ENCODE assay signal across 23 cellular contexts in genomic region chr5:95668728-95669127, GRCh38. TPM values are rescaled to one million over a fixed set of nuclear protein-coding genes. Genes with fewer than 3 reads are reported as not detected.
DNase-seq lines count a peak whose midpoint lies in the region; ATAC-seq and TF ChIP-seq lines count a peak whose summit lies in the region.
"Had no signal": no experiment of that assay in that cellular context is flagged by ENCODE, and none has a peak within 500 bp of the region (broad histone marks: within the 10 kb centered on the region; RNA-seq: fewer than 3 reads in every experiment).

No MANE protein-coding gene starts in this region.

- no peak overlapping the region for H4K5ac ChIP-seq in mesendoderm (ENCODE audit: low read length)

- peak overlapping the region; percentile 88 for H4K8ac ChIP-seq in mesendoderm (ENCODE audit: low read depth, low read length)

- H3K27me3 ChIP-seq in mesendoderm (ENCODE audit: insufficient read depth, low read length, poor library complexity) (no peaks in the 10 kb centered on the region), stomach (no peaks in the 10 kb centered on the region)

- no peak for TF ChIP-seq EP300 in stomach (IDR thresholded peaks at IDR 0.05)

- no peak overlapping the region for H2BK15ac ChIP-seq in mesendoderm (replicated peaks; ENCODE audit: low read depth)

- intact Hi-C loops in stomach (cut with DNase I; ENCODE audit: low total_unique reads) = no loop called here

- H3K27ac ChIP-seq in SK-N-MC = peak overlapping the region; percentile 94
- H3K27ac ChIP-seq in mesendoderm (ENCODE audit: low read depth, low read length) = peak overlapping the region; percentile 91
- peak overlapping the region in 3 of 5 donors; percentile 43 to 76 (median 55) for H3K27ac ChIP-seq in stomach
- H3K27ac ChIP-seq: KMS-11, thoracic aorta had no signal

- H3K36me3 ChIP-seq in SK-N-MC (ENCODE audit: insufficient read depth, low read length) (no peaks in the 10 kb centered on the region), mesendoderm (ENCODE audit: control insufficient read depth, insufficient read depth, low read length) (no peaks in the 10 kb centered on the region), stomach (no peaks in the 10 kb centered on the region)
- H3K36me3 ChIP-seq: thoracic aorta had no signal

- H3K4me1 ChIP-seq in mesendoderm (ENCODE audit: control insufficient read depth, low read depth, low read length) (peaks cover 13% of the 10 kb centered on the region), stomach (peaks cover 0 to 31% (median 15%) of the 10 kb centered on the region in 4 donors)

- H3K23ac ChIP-seq in mesendoderm (ENCODE audit: low read length) = no peak overlapping the region

- no peaks in the 10 kb centered on the region for H3K79me2 ChIP-seq in mesendoderm (ENCODE audit: control insufficient read depth, insufficient read depth, low read length)

- peak overlapping the region; percentile 65 for H2AK5ac ChIP-seq in mesendoderm (ENCODE audit: low read length)

- H3K56ac ChIP-seq in mesendoderm (ENCODE audit: low read length) = peak overlapping the region; percentile 68

- H3K9me3 ChIP-seq in SK-N-MC (ENCODE audit: low read depth, low read length) = no peaks in the 10 kb centered on the region
- no peaks in the 10 kb centered on the region for H3K9me3 ChIP-seq in stomach
- H3K9me3 ChIP-seq: mucosa of descending colon, thoracic aorta had no signal

- peak overlapping the region; percentile 89 for H2BK5ac ChIP-seq in mesendoderm (ENCODE audit: low read length)

- H3K4me3 ChIP-seq in SK-N-MC = peak overlapping the region; percentile 44; the same call in 1 of the 2 replicates
- H3K4me3 ChIP-seq in choroid plexus epithelial cell (ENCODE audit: low read depth, low read length) = no peak overlapping the region
- H3K4me3 ChIP-seq in mesendoderm (ENCODE audit: low read length) = no peak overlapping the region
- H3K4me3 ChIP-seq in stomach = no peak overlapping the region
- H3K4me3 ChIP-seq: GM12878, GM23338, mucosa of descending colon, thoracic aorta had no signal

- TF ChIP-seq POLR2A in stomach (IDR thresholded peaks at IDR 0.05) = no peak

- TF ChIP-seq CTCF in choroid plexus epithelial cell (conservative IDR thresholded peaks at IDR 0.05; ENCODE audit: low read depth, low read length) (no peak), stomach (IDR thresholded peaks at IDR 0.05) (no peak)

- H3K4ac ChIP-seq in mesendoderm (ENCODE audit: low read depth, low read length) = peak overlapping the region; percentile 31

- no peaks in the 10 kb centered on the region for H3K79me1 ChIP-seq in mesendoderm (ENCODE audit: low read length)

- no CpG with 5 or more reads among the region's 1 CpG for WGBS in mesendoderm (ENCODE audit: extremely low coverage, insufficient coverage, low lambda C conversion rate)
- 72 to 79% (median 77%) methylated on average over 1 of the region's 1 CpG for WGBS in stomach, 5 donors

- H3K9ac ChIP-seq in SK-N-MC (ENCODE audit: insufficient read length) (peak overlapping the region; percentile 32), mesendoderm (ENCODE audit: low read length) (peak overlapping the region; percentile 21)
- H3K9ac ChIP-seq: KMS-11 had no signal

- peak overlapping the region; percentile 73 for H2BK120ac ChIP-seq in mesendoderm (ENCODE audit: low read depth, low read length)

- no peak overlapping the region for H3K4me2 ChIP-seq in mesendoderm (ENCODE audit: low read length)
- H3K4me2 ChIP-seq: GM23338, KMS-11 had no signal

- H3K18ac ChIP-seq in mesendoderm (ENCODE audit: low read length) = peak overlapping the region; percentile 90

- ATAC-seq in HG02884 (IDR thresholded peaks at IDR 0.05; ENCODE audit: unreplicated experiment) (no peak), GM21515 (IDR thresholded peaks at IDR 0.05; ENCODE audit: unreplicated experiment) (no peak), GM19397 (IDR thresholded peaks at IDR 0.05; ENCODE audit: unreplicated experiment) (no peak)
- ATAC-seq: GM12878, GM23338, PC-3 had no signal

- no peak for DNase-seq in SK-N-MC (ENCODE audit: low read depth, low spot score)
- peak; percentile 41 for DNase-seq in choroid plexus epithelial cell (ENCODE audit: low read depth)
- DNase-seq in mesendoderm = no peak
- DNase-seq in stomach = no peak
- DNase-seq: activated CD4-positive, alpha-beta T cell treated with anti-CD3 and anti-CD28 coated beads, Interleukin-2, amount 50 U/mL, for 1 hour; activated naive CD4-positive, alpha-beta T cell treated with anti-CD3 and anti-CD28 coated beads, Interleukin-2, amount 50 U/mL, for 16 hours; mucosa of descending colon; NCI-H1092; NCI-H2107; NCI-H526; small intestine; stimulated activated CD4-positive, alpha-beta T cell treated with anti-CD3 and anti-CD28 coated beads, Interleukin-4, amount 100 ng/mL, for 4 hours; stimulated activated CD8-positive, alpha-beta memory T cell treated with anti-CD3 and anti-CD28 coated beads, Interleukin-4, amount 100 ng/mL, for 48 hours had no signal

RNA-seq across cellular contexts. Expression of gene SPATA9, which starts 14.1 kb away (rescaled TPM):
- not detected for polyA plus RNA-seq in mesendoderm (2013, experiment 1 of 2)
- polyA plus RNA-seq in mesendoderm (2013, experiment 2 of 2) = not detected
- under 1 TPM in 1 of 5 donors, not detected in 4; 0.55 TPM for total RNA-seq in stomach
- under 1 TPM in 1 of 3 donors, not detected in 2; 0.35 TPM for polyA plus RNA-seq in stomach
- total RNA-seq: GM23338, PC-3, SK-MEL-5 had no signal
- polyA plus RNA-seq: GM23338 had no signal

RNA-seq across cellular contexts. Expression of gene RFESD, which starts 22.2 kb away (rescaled TPM):
- polyA plus RNA-seq in mesendoderm (2013, experiment 1 of 2) = 2.8 TPM
- 2.2 TPM for polyA plus RNA-seq in mesendoderm (2013, experiment 2 of 2)
- total RNA-seq in stomach = 1 to 10 TPM in 1 of 5 donors, not detected in 4; 2.0 TPM
- polyA plus RNA-seq in stomach = 1 to 10 TPM; 1.7 to 3.2 (median 2.0) TPM

RNA-seq across cellular contexts. Expression of gene GPR150, which starts 48.8 kb away (rescaled TPM):
- 0.03 TPM for polyA plus RNA-seq in mesendoderm (2013, experiment 1 of 2)
- 0.06 TPM for polyA plus RNA-seq in mesendoderm (2013, experiment 2 of 2)
- under 1 TPM in 2 of 5 donors, not detected in 3; 0.18 to 0.89 TPM for total RNA-seq in stomach
- polyA plus RNA-seq in stomach = 1 to 10 TPM in 1 of 3 donors, under 1 TPM in 2; 0.44 to 1.0 (median 0.76) TPM
- total RNA-seq: occipital lobe, PC-3, SK-MEL-5 had no signal
